Comparison of ENCODE assay signal across 19 cellular contexts in the genomic region with DNA sequence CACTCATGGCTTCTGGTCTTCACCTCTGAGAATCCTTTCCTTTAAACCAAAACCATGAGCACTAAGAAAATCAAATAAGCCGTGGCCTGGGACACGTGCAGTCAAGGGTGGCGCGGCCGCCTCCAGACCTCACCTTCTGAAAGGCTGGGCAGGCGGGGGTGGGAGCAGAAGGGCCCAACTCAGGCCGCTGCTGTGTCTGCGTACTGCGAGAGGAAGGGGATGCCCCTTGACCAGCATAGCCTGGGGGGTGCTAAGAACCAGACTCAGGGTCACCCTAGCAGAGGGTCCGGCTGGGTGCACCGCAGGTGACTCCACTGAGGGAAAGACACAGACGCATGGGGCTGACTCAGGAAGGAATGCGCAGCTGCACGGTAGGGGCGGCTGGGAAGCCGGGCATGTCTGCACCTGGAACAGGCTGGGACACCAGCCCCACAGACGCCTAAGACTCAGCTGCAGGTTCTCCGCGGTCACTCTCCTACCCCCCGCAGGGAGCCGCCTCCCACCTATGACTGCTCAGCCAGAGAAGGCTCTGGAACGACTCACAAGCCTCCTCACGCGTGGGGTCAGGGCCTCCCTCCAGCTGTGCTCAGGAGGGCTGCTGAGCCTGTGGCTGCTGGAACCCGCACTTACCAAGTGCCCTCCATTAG.
DNase-seq lines count a peak whose midpoint lies in the region; ATAC-seq and TF ChIP-seq lines count a peak whose summit lies in the region.
"Had no signal": no experiment of that assay in that cellular context is flagged by ENCODE, and none has a peak within 500 bp of the region (broad histone marks: within the 10 kb centered on the region; RNA-seq: fewer than 3 reads in every experiment).

No MANE protein-coding gene starts in this region.

- no peak for ATAC-seq in GM21737 (IDR thresholded peaks at IDR 0.05; ENCODE audit: unreplicated experiment)
- ATAC-seq: stimulated activated naive CD8-positive, alpha-beta T cell treated with anti-CD3 and anti-CD28 coated beads, Interleukin-15, amount 100 ng/mL, for 72 hours had no signal

- H3K27me3 ChIP-seq in esophagus squamous epithelium, result no peaks in the 10 kb centered on the region
- H3K27me3 ChIP-seq: heart left ventricle, ovary had no signal

- TF ChIP-seq CTCF in esophagus squamous epithelium (IDR thresholded peaks at IDR 0.05), result no peak

- TF ChIP-seq POLR2A in esophagus squamous epithelium (IDR thresholded peaks at IDR 0.05), result no peak

- H3K9me3 ChIP-seq in esophagus squamous epithelium, result no peaks in the 10 kb centered on the region
- H3K9me3 ChIP-seq: Caco-2, ovary had no signal

- no peaks in the 10 kb centered on the region for H3K36me3 ChIP-seq in esophagus squamous epithelium
- H3K36me3 ChIP-seq: heart left ventricle, ovary had no signal

- no peak overlapping the region for H3K4me3 ChIP-seq in esophagus squamous epithelium
- H3K4me3 ChIP-seq: heart left ventricle, ovary had no signal

- peak overlapping the region in 3 of 4 donors; percentile 27 to 50 (median 36) for H3K27ac ChIP-seq in esophagus squamous epithelium
- H3K27ac ChIP-seq: 22Rv1, heart left ventricle, KMS-11, ovary had no signal

- intact Hi-C loops in esophagus squamous epithelium (cut with DNase I), result no loop called here

- peaks cover 11 to 20% (median 16%) of the 10 kb centered on the region in 3 donors for H3K4me1 ChIP-seq in esophagus squamous epithelium
- H3K4me1 ChIP-seq: Caco-2 had no signal

- DNase-seq in DMS 273 (lab: John Stamatoyannopoulos, UW; ENCODE audit: unreplicated experiment) (peak; percentile 47), DMS 273 treated with DMSO at 0.1 percent for 48 hours (lab: John Stamatoyannopoulos, UW) (no peak), NCI-H2196 (lab: John Stamatoyannopoulos, UW; ENCODE audit: unreplicated experiment) (peak; percentile 82), esophagus squamous epithelium (lab: John Stamatoyannopoulos, UW) (no peak), retina (peak; percentile 36), NCI-H446 treated with DMSO at 0.1 percent for 48 hours (lab: John Stamatoyannopoulos, UW) (no peak), cerebellar cortex (ENCODE audit: low spot score) (no peak)
- DNase-seq: Caco-2; GOT3; heart left ventricle; immature natural killer cell; NCI-H2227 treated with DMSO at 0.1 percent for 48 hours; NK-92 treated with Interleukin-12 subunit alpha and Interleukin-12 subunit beta, amount 100 ng/mL, for 24 hours; stimulated activated CD4-positive, alpha-beta T cell treated with anti-CD3 and anti-CD28 coated beads, Interleukin-4, amount 100 ng/mL, for 1 hour; stimulated activated naive CD8-positive, alpha-beta T cell treated with anti-CD3 and anti-CD28 coated beads, Interleukin-15, amount 100 ng/mL, for 72 hours had no signal

- 30 to 37% methylated on average over 9 to 17 of the region's 25 CpGs for WGBS in esophagus squamous epithelium, 2 donors

Comparison
In these comparisons a context has a peak if more than half of its experiments do, and no peak if none do; other contexts are left out.
1. DNase-seq: peak in DMS 273 (single experiment), NCI-H2196 (single experiment) and retina (single experiment); none in DMS 273 treated with DMSO at 0.1 percent for 48 hours (single experiment), esophagus squamous epithelium (single experiment), NCI-H446 treated with DMSO at 0.1 percent for 48 hours (single experiment) and cerebellar cortex (single experiment).